Comparison of ENCODE assay signal across 1 cellular context in the genomic region with DNA sequence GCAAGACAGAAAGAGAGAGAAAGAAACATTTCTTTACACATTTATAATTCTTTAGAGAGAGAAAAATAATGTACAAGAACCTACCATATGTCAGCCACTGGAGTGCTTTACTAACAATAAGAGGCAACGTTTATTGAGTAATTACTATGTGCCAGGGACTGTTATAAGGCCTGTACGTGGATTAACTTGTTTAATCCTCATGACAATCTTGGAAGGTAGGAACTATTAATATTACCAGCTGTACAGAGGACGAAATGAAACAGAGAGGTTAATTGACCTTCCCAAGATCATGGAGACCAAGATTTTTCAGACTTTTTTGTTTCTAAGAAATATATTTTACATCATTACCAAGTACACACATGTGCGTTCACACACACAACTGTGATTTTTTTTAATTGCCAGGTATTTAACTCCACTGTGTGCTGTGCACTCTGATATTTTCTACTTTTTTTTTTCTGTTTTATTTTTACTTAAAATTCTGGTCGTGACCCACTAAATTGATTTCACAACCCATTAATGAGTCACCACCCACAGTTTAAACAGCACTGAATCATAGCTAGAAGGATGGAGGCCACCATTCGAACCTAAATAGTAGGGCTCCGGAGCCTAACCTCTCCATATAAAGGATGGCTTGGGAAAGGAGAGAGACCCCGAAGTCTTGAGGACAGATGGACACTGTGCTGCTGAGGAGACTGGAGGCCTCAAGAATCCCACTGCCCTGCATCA.
TF ChIP-seq lines count a peak whose summit lies in the region.

No MANE protein-coding gene starts in this region.

TF ChIP-seq in K562, 482 proteins besides CTCF, POLR2A, EP300 and RAD21 (continued from another document):
- TF ChIP-seq, protein P1, sequence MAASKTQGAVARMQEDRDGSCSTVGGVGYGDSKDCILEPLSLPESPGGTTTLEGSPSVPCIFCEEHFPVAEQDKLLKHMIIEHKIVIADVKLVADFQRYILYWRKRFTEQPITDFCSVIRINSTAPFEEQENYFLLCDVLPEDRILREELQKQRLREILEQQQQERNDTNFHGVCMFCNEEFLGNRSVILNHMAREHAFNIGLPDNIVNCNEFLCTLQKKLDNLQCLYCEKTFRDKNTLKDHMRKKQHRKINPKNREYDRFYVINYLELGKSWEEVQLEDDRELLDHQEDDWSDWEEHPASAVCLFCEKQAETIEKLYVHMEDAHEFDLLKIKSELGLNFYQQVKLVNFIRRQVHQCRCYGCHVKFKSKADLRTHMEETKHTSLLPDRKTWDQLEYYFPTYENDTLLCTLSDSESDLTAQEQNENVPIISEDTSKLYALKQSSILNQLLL (CRISPR knock-in tag; IDR thresholded peaks at IDR 0.05; ENCODE audit: borderline replicate concordance), result no peak
- TF ChIP-seq SRSF1 (IDR thresholded peaks at IDR 0.05; ENCODE audit: low read depth, low read length), result no peak
- TF ChIP-seq CEBPG (CRISPR knock-in tag; IDR thresholded peaks at IDR 0.05), result no peak
- peak in 1 of 2 experiments; percentile 51; a peak in 2 of 4 replicates for TF ChIP-seq CEBPG (tag; conservative IDR thresholded peaks at IDR 0.05 in 1 of 2, IDR thresholded peaks at IDR 0.05 in 1 of 2)
- no peak for TF ChIP-seq NFRKB (IDR thresholded peaks at IDR 0.05; ENCODE audit: low read depth)
- TF ChIP-seq BRF1 (IDR thresholded peaks at IDR 0.05; ENCODE audit: borderline replicate concordance, extremely low read depth, insufficient read length), result no peak
- no peak for TF ChIP-seq ZNF785 (CRISPR knock-in tag; IDR thresholded peaks at IDR 0.05)
- TF ChIP-seq KAT8 (IDR thresholded peaks at IDR 0.05; ENCODE audit: low read depth), result no peak
- TF ChIP-seq DMBX1 (CRISPR knock-in tag; IDR thresholded peaks at IDR 0.05; ENCODE audit: borderline replicate concordance), result no peak
- no peak for TF ChIP-seq MTA2 (IDR thresholded peaks at IDR 0.05; ENCODE audit: low read depth)
- TF ChIP-seq BCOR (IDR thresholded peaks at IDR 0.05), result 0 out of 2 replicates have a peak, but pooled peaks have one; percentile 2
- TF ChIP-seq, protein P2, sequence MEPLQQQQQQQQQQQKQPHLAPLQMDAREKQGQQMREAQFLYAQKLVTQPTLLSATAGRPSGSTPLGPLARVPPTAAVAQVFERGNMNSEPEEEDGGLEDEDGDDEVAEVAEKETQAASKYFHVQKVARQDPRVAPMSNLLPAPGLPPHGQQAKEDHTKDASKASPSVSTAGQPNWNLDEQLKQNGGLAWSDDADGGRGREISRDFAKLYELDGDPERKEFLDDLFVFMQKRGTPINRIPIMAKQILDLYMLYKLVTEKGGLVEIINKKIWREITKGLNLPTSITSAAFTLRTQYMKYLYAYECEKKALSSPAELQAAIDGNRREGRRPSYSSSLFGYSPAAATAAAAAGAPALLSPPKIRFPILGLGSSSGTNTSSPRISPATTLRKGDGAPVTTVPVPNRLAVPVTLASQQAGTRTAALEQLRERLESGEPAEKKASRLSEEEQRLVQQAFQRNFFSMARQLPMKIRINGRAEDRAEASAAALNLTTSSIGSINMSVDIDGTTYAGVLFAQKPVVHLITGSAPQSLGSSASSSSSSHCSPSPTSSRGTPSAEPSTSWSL (CRISPR knock-in tag; IDR thresholded peaks at IDR 0.05; ENCODE audit: borderline replicate concordance), result no peak
- no peak for TF ChIP-seq PHTF2 (CRISPR knock-in tag; IDR thresholded peaks at IDR 0.05)
- no peak for TF ChIP-seq ZNF583 (CRISPR knock-in tag; IDR thresholded peaks at IDR 0.05)
- TF ChIP-seq, protein P3, sequence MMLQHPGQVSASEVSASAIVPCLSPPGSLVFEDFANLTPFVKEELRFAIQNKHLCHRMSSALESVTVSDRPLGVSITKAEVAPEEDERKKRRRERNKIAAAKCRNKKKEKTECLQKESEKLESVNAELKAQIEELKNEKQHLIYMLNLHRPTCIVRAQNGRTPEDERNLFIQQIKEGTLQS (IDR thresholded peaks at IDR 0.05), result peak; percentile 51
- TF ChIP-seq, protein P3 (CRISPR knock-in tag; conservative IDR thresholded peaks at IDR 0.05), result no peak
- no peak for TF ChIP-seq KDM5B (IDR thresholded peaks at IDR 0.05; ENCODE audit: insufficient replicate concordance, low read depth, low read length)
- TF ChIP-seq MYBL2 (IDR thresholded peaks at IDR 0.05; ENCODE audit: low read depth), result no peak
- no peak for TF ChIP-seq MYBL2 (CRISPR knock-in tag; IDR thresholded peaks at IDR 0.05; ENCODE audit: borderline replicate concordance)
- peak; percentile 88 for TF ChIP-seq FOSL1 (tag; conservative IDR thresholded peaks at IDR 0.05)
- TF ChIP-seq, protein P4, sequence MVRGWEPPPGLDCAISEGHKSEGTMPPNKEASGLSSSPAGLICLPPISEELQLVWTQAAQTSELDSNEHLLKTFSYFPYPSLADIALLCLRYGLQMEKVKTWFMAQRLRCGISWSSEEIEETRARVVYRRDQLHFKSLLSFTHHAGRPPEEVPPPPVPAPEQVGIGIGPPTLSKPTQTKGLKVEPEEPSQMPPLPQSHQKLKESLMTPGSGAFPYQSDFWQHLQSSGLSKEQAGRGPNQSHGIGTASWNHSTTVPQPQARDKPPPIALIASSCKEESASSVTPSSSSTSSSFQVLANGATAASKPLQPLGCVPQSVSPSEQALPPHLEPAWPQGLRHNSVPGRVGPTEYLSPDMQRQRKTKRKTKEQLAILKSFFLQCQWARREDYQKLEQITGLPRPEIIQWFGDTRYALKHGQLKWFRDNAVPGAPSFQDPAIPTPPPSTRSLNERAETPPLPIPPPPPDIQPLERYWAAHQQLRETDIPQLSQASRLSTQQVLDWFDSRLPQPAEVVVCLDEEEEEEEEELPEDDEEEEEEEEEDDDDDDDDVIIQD (CRISPR knock-in tag; IDR thresholded peaks at IDR 0.05), result no peak
- TF ChIP-seq, protein P5, sequence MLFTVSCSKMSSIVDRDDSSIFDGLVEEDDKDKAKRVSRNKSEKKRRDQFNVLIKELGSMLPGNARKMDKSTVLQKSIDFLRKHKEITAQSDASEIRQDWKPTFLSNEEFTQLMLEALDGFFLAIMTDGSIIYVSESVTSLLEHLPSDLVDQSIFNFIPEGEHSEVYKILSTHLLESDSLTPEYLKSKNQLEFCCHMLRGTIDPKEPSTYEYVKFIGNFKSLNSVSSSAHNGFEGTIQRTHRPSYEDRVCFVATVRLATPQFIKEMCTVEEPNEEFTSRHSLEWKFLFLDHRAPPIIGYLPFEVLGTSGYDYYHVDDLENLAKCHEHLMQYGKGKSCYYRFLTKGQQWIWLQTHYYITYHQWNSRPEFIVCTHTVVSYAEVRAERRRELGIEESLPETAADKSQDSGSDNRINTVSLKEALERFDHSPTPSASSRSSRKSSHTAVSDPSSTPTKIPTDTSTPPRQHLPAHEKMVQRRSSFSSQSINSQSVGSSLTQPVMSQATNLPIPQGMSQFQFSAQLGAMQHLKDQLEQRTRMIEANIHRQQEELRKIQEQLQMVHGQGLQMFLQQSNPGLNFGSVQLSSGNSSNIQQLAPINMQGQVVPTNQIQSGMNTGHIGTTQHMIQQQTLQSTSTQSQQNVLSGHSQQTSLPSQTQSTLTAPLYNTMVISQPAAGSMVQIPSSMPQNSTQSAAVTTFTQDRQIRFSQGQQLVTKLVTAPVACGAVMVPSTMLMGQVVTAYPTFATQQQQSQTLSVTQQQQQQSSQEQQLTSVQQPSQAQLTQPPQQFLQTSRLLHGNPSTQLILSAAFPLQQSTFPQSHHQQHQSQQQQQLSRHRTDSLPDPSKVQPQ (CRISPR knock-in tag; IDR thresholded peaks at IDR 0.05; ENCODE audit: borderline replicate concordance), result no peak
- no peak for TF ChIP-seq JUND (IDR thresholded peaks at IDR 0.05; ENCODE audit: borderline replicate concordance, low read depth, low read length)
- TF ChIP-seq JUND (tag; IDR thresholded peaks at IDR 0.05; ENCODE audit: borderline replicate concordance, low read depth, low read length), result no peak
- TF ChIP-seq GABPA (tag; conservative IDR thresholded peaks at IDR 0.05; ENCODE audit: low read depth), result no peak
- TF ChIP-seq HDGF (IDR thresholded peaks at IDR 0.05), result no peak
